1 cellular context compared by ENCODE assay signal in the genomic region with DNA sequence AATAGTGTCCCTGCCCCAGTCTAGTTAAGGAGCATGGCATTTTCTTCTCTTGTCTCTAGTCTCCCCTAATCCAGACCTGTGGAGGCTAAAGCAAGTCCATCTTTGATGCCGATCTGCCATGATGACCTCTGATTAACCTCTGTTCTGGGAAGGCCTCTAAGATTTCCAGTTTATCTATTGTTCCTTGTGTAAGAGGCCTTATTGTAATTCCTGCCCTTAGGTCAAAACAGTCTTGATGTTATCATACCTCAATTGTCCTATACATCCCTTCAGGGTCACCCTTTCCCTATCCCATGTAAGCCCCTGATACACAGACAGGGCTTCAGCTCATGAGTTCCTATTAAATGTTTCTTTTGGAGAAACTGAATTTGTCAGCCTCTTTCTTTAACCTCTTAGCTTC.
TF ChIP-seq lines count a peak whose summit lies in the region.

No MANE protein-coding gene starts in this region.

TF ChIP-seq in endothelial cell of umbilical vein, 7 proteins besides CTCF, POLR2A, EP300 and RAD21:
- TF ChIP-seq, protein P1, sequence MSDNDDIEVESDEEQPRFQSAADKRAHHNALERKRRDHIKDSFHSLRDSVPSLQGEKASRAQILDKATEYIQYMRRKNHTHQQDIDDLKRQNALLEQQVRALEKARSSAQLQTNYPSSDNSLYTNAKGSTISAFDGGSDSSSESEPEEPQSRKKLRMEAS (IDR thresholded peaks at IDR 0.05; ENCODE audit: insufficient read depth, insufficient read length) = no peak
- TF ChIP-seq GATA2 (IDR thresholded peaks at IDR 0.05; ENCODE audit: insufficient read depth, insufficient read length, low read depth, low read length) (peak; percentile 57), POLR2AphosphoS5 (IDR thresholded peaks at IDR 0.05; ENCODE audit: insufficient read depth, low read depth, low read length) (no peak)
TF ChIP-seq in endothelial cell of umbilical vein: peak in this region for 1.
